In the genomic region with DNA sequence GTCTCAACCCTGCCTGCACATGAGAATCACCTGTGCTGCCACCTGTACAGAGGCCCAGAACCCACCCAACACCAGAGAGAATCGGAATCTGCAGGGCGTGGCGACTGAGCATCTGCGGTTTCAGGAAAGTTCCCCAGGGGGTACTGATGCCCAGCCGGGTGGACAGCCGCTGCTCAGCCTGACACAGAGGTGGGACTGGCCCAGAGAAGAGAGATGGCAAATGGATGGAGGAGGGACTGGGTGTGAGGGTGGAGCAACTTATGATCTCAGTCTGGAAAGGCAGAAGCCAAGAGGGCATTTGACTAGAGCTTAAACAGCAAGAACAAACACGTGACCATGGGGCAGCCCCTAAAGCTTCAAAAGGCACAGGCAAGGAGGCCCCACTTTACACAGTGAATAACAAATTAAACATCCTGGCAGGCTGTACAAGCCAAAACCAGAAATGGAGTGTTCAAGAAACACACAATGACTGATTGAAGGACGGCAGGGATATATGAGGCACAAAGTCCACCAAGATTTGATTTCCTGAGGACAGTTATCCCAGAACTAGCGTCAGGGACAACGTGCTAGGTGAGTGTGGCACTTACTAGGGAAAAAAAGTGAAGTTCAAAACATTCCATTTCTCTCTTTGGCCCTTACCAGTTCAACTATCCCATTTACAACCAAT, we compare ENCODE assay signal across 1 cellular context.
TF ChIP-seq lines count a peak whose summit lies in the region.

No MANE protein-coding gene starts in this region.

TF ChIP-seq in HepG2, 621 proteins besides CTCF, POLR2A, EP300 and RAD21 (continued from another document and continues in another):
- TF ChIP-seq, protein P1, sequence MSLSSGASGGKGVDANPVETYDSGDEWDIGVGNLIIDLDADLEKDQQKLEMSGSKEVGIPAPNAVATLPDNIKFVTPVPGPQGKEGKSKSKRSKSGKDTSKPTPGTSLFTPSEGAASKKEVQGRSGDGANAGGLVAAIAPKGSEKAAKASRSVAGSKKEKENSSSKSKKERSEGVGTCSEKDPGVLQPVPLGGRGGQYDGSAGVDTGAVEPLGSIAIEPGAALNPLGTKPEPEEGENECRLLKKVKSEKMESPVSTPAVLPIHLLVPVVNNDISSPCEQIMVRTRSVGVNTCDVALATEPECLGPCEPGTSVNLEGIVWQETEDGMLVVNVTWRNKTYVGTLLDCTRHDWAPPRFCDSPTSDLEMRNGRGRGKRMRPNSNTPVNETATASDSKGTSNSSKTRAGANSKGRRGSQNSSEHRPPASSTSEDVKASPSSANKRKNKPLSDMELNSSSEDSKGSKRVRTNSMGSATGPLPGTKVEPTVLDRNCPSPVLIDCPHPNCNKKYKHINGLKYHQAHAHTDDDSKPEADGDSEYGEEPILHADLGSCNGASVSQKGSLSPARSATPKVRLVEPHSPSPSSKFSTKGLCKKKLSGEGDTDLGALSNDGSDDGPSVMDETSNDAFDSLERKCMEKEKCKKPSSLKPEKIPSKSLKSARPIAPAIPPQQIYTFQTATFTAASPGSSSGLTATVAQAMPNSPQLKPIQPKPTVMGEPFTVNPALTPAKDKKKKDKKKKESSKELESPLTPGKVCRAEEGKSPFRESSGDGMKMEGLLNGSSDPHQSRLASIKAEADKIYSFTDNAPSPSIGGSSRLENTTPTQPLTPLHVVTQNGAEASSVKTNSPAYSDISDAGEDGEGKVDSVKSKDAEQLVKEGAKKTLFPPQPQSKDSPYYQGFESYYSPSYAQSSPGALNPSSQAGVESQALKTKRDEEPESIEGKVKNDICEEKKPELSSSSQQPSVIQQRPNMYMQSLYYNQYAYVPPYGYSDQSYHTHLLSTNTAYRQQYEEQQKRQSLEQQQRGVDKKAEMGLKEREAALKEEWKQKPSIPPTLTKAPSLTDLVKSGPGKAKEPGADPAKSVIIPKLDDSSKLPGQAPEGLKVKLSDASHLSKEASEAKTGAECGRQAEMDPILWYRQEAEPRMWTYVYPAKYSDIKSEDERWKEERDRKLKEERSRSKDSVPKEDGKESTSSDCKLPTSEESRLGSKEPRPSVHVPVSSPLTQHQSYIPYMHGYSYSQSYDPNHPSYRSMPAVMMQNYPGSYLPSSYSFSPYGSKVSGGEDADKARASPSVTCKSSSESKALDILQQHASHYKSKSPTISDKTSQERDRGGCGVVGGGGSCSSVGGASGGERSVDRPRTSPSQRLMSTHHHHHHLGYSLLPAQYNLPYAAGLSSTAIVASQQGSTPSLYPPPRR (CRISPR knock-in tag; IDR thresholded peaks at IDR 0.05; ENCODE audit: borderline replicate concordance), result peak; percentile 70; the same call in 1 of the 2 replicates
- TF ChIP-seq AGO2 (optimal IDR thresholded peaks at IDR 0.05; ENCODE audit: low read depth, low read length), result no peak
- no peak for TF ChIP-seq SIX1 (CRISPR knock-in tag; IDR thresholded peaks at IDR 0.05; ENCODE audit: borderline replicate concordance)
- no peak; the same call in 1 of the 2 replicates for TF ChIP-seq ZNF274 (CRISPR knock-in tag; IDR thresholded peaks at IDR 0.05)
- TF ChIP-seq, protein P2, sequence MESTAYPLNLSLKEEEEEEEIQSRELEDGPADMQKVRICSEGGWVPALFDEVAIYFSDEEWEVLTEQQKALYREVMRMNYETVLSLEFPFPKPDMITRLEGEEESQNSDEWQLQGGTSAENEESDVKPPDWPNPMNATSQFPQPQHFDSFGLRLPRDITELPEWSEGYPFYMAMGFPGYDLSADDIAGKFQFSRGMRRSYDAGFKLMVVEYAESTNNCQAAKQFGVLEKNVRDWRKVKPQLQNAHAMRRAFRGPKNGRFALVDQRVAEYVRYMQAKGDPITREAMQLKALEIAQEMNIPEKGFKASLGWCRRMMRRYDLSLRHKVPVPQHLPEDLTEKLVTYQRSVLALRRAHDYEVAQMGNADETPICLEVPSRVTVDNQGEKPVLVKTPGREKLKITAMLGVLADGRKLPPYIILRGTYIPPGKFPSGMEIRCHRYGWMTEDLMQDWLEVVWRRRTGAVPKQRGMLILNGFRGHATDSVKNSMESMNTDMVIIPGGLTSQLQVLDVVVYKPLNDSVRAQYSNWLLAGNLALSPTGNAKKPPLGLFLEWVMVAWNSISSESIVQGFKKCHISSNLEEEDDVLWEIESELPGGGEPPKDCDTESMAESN (CRISPR knock-in tag; conservative IDR thresholded peaks at IDR 0.05), result no peak
- no peak for TF ChIP-seq ZNF256 (CRISPR knock-in tag; conservative IDR thresholded peaks at IDR 0.05)
- TF ChIP-seq ZFP41 (CRISPR knock-in tag; IDR thresholded peaks at IDR 0.05; ENCODE audit: borderline replicate concordance), result no peak
- peak; percentile 71; the same call in 1 of the 2 replicates for TF ChIP-seq ZNF878 (CRISPR knock-in tag; IDR thresholded peaks at IDR 0.05)
- TF ChIP-seq, protein P3, sequence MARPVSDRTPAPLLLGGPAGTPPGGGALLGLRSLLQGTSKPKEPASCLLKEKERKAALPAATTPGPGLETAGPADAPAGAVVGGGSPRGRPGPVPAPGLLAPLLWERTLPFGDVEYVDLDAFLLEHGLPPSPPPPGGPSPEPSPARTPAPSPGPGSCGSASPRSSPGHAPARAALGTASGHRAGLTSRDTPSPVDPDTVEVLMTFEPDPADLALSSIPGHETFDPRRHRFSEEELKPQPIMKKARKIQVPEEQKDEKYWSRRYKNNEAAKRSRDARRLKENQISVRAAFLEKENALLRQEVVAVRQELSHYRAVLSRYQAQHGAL (CRISPR knock-in tag; IDR thresholded peaks at IDR 0.05; ENCODE audit: not compliant biosample characterization), result no peak
- no peak for TF ChIP-seq TOE1 (CRISPR knock-in tag; IDR thresholded peaks at IDR 0.05)
- TF ChIP-seq ELF4 (CRISPR knock-in tag; IDR thresholded peaks at IDR 0.05; ENCODE audit: borderline replicate concordance), result no peak
- TF ChIP-seq, protein P4, sequence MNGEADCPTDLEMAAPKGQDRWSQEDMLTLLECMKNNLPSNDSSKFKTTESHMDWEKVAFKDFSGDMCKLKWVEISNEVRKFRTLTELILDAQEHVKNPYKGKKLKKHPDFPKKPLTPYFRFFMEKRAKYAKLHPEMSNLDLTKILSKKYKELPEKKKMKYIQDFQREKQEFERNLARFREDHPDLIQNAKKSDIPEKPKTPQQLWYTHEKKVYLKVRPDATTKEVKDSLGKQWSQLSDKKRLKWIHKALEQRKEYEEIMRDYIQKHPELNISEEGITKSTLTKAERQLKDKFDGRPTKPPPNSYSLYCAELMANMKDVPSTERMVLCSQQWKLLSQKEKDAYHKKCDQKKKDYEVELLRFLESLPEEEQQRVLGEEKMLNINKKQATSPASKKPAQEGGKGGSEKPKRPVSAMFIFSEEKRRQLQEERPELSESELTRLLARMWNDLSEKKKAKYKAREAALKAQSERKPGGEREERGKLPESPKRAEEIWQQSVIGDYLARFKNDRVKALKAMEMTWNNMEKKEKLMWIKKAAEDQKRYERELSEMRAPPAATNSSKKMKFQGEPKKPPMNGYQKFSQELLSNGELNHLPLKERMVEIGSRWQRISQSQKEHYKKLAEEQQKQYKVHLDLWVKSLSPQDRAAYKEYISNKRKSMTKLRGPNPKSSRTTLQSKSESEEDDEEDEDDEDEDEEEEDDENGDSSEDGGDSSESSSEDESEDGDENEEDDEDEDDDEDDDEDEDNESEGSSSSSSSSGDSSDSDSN (CRISPR knock-in tag; IDR thresholded peaks at IDR 0.05), result no peak
- no peak for TF ChIP-seq NR2F6 (IDR thresholded peaks at IDR 0.05)
- TF ChIP-seq NR2F6 (CRISPR knock-in tag; IDR thresholded peaks at IDR 0.05), result peak; percentile 67
- no peak for TF ChIP-seq ZBTB7A (CRISPR knock-in tag; IDR thresholded peaks at IDR 0.05)
- TF ChIP-seq ZSCAN21 (CRISPR knock-in tag; IDR thresholded peaks at IDR 0.05; ENCODE audit: borderline replicate concordance), result no peak
- no peak; the same call in 1 of the 2 replicates for TF ChIP-seq ZNF335 (CRISPR knock-in tag; IDR thresholded peaks at IDR 0.05)
- TF ChIP-seq MEIS2 (CRISPR knock-in tag; IDR thresholded peaks at IDR 0.05), result peak; percentile 80
- no peak for TF ChIP-seq ZNF615 (CRISPR knock-in tag; IDR thresholded peaks at IDR 0.05; ENCODE audit: borderline replicate concordance)
- no peak for TF ChIP-seq ZNF569 (CRISPR knock-in tag; IDR thresholded peaks at IDR 0.05; ENCODE audit: borderline replicate concordance)
- peak; percentile 76; the same call in 1 of the 2 replicates for TF ChIP-seq HOXA3 (CRISPR knock-in tag; IDR thresholded peaks at IDR 0.05)
- no peak for TF ChIP-seq ZNF777 (CRISPR knock-in tag; IDR thresholded peaks at IDR 0.05)
- TF ChIP-seq KAT8 (CRISPR knock-in tag; IDR thresholded peaks at IDR 0.05), result peak; percentile 66
- TF ChIP-seq ZBTB3 (CRISPR knock-in tag; IDR thresholded peaks at IDR 0.05; ENCODE audit: borderline replicate concordance, low read depth), result no peak
- TF ChIP-seq SMAD9 (CRISPR knock-in tag; IDR thresholded peaks at IDR 0.05), result no peak
- no peak for TF ChIP-seq ZNF234 (CRISPR knock-in tag; conservative IDR thresholded peaks at IDR 0.05)
- no peak for TF ChIP-seq TEAD2 (CRISPR knock-in tag; IDR thresholded peaks at IDR 0.05)
- no peak for TF ChIP-seq ZNF317 (CRISPR knock-in tag; IDR thresholded peaks at IDR 0.05)
- TF ChIP-seq, protein P5, sequence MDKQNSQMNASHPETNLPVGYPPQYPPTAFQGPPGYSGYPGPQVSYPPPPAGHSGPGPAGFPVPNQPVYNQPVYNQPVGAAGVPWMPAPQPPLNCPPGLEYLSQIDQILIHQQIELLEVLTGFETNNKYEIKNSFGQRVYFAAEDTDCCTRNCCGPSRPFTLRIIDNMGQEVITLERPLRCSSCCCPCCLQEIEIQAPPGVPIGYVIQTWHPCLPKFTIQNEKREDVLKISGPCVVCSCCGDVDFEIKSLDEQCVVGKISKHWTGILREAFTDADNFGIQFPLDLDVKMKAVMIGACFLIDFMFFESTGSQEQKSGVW (CRISPR knock-in tag; IDR thresholded peaks at IDR 0.05; ENCODE audit: borderline replicate concordance), result no peak
- TF ChIP-seq, protein P6, sequence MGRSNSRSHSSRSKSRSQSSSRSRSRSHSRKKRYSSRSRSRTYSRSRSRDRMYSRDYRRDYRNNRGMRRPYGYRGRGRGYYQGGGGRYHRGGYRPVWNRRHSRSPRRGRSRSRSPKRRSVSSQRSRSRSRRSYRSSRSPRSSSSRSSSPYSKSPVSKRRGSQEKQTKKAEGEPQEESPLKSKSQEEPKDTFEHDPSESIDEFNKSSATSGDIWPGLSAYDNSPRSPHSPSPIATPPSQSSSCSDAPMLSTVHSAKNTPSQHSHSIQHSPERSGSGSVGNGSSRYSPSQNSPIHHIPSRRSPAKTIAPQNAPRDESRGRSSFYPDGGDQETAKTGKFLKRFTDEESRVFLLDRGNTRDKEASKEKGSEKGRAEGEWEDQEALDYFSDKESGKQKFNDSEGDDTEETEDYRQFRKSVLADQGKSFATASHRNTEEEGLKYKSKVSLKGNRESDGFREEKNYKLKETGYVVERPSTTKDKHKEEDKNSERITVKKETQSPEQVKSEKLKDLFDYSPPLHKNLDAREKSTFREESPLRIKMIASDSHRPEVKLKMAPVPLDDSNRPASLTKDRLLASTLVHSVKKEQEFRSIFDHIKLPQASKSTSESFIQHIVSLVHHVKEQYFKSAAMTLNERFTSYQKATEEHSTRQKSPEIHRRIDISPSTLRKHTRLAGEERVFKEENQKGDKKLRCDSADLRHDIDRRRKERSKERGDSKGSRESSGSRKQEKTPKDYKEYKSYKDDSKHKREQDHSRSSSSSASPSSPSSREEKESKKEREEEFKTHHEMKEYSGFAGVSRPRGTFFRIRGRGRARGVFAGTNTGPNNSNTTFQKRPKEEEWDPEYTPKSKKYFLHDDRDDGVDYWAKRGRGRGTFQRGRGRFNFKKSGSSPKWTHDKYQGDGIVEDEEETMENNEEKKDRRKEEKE (IDR thresholded peaks at IDR 0.05), result no peak
- no peak for TF ChIP-seq CREB1 (IDR thresholded peaks at IDR 0.05)
- no peak for TF ChIP-seq CREB1 (CRISPR knock-in tag; IDR thresholded peaks at IDR 0.05)
- TF ChIP-seq, protein P7, sequence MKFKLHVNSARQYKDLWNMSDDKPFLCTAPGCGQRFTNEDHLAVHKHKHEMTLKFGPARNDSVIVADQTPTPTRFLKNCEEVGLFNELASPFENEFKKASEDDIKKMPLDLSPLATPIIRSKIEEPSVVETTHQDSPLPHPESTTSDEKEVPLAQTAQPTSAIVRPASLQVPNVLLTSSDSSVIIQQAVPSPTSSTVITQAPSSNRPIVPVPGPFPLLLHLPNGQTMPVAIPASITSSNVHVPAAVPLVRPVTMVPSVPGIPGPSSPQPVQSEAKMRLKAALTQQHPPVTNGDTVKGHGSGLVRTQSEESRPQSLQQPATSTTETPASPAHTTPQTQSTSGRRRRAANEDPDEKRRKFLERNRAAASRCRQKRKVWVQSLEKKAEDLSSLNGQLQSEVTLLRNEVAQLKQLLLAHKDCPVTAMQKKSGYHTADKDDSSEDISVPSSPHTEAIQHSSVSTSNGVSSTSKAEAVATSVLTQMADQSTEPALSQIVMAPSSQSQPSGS (CRISPR knock-in tag; IDR thresholded peaks at IDR 0.05), result peak; percentile 58; the same call in 1 of the 2 replicates
- TF ChIP-seq ZMYM2 (CRISPR knock-in tag; IDR thresholded peaks at IDR 0.05), result 0 out of 2 replicates have a peak, but pooled peaks have one; percentile 24
- no peak for TF ChIP-seq KDM3A (CRISPR knock-in tag; IDR thresholded peaks at IDR 0.05; ENCODE audit: low read depth)
- no peak for TF ChIP-seq GTF2F1 (IDR thresholded peaks at IDR 0.05; ENCODE audit: low read length)
- TF ChIP-seq, protein P8, sequence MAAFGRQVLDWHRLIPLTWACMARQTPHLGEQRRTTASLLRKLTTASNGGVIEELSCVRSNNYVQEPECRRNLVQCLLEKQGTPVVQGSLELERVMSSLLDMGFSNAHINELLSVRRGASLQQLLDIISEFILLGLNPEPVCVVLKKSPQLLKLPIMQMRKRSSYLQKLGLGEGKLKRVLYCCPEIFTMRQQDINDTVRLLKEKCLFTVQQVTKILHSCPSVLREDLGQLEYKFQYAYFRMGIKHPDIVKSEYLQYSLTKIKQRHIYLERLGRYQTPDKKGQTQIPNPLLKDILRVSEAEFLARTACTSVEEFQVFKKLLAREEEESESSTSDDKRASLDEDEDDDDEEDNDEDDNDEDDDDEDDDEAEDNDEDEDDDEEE (CRISPR knock-in tag; IDR thresholded peaks at IDR 0.05), result 0 out of 2 replicates have a peak, but pooled peaks have one; percentile 48
- TF ChIP-seq MTF1 (CRISPR knock-in tag; IDR thresholded peaks at IDR 0.05), result no peak
- TF ChIP-seq, protein P9, sequence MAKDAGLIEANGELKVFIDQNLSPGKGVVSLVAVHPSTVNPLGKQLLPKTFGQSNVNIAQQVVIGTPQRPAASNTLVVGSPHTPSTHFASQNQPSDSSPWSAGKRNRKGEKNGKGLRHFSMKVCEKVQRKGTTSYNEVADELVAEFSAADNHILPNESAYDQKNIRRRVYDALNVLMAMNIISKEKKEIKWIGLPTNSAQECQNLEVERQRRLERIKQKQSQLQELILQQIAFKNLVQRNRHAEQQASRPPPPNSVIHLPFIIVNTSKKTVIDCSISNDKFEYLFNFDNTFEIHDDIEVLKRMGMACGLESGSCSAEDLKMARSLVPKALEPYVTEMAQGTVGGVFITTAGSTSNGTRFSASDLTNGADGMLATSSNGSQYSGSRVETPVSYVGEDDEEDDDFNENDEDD (CRISPR knock-in tag; IDR thresholded peaks at IDR 0.05; ENCODE audit: borderline replicate concordance), result no peak
- TF ChIP-seq, protein P10, sequence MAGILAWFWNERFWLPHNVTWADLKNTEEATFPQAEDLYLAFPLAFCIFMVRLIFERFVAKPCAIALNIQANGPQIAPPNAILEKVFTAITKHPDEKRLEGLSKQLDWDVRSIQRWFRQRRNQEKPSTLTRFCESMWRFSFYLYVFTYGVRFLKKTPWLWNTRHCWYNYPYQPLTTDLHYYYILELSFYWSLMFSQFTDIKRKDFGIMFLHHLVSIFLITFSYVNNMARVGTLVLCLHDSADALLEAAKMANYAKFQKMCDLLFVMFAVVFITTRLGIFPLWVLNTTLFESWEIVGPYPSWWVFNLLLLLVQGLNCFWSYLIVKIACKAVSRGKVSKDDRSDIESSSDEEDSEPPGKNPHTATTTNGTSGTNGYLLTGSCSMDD (CRISPR knock-in tag; IDR thresholded peaks at IDR 0.05), result no peak
